ENCODE assay signal across 14 cellular contexts in genomic region chr10:101215397-101216206, GRCh38. TPM values are rescaled to one million over a fixed set of nuclear protein-coding genes. Genes with fewer than 3 reads are reported as not detected.
DNase-seq lines count a peak whose midpoint lies in the region; ATAC-seq and TF ChIP-seq lines count a peak whose summit lies in the region.
"Had no signal": no experiment of that assay in that cellular context is flagged by ENCODE, and none has a peak within 500 bp of the region (broad histone marks: within the 10 kb centered on the region; RNA-seq: fewer than 3 reads in every experiment).

No MANE protein-coding gene starts in this region.

- H3K9me3 Mint-ChIP-seq in WTC11: no peaks in the 10 kb centered on the region
- peaks cover 0 to 7% (median 0%) of the 10 kb centered on the region in 7 donors for H3K9me3 Mint-ChIP-seq in naive B cell
- H3K9me3 Mint-ChIP-seq: effector memory CD8-positive, alpha-beta T cell had no signal

- no peak overlapping the region for H3K4me3 ChIP-seq in foreskin fibroblast (ENCODE audit: low read depth in 1 of 2, low read length in 2 of 2)
- H3K4me3 ChIP-seq: mucosa of descending colon had no signal

- CTCF ChIA-PET in WTC11 (lab: Charles Lee): interaction anchor here (0.7 to 7.2 kb wide), 18 partner anchors 13 to 566 kb away, joined by 3 to 203 read pairs (median 12); partner anchors contain the start of gene LBX1

- intact Hi-C loops in left ventricle myocardium superior (cut with micrococcal nuclease): no loop called here

- peaks cover 31% of the 10 kb centered on the region for H3K4me1 Mint-ChIP-seq in WTC11
- H3K4me1 Mint-ChIP-seq in naive B cell: peaks cover 22 to 43% (median 29%) of the 10 kb centered on the region in 3 donors

- ATAC-seq in WTC11 (no peak), naive B cell (ENCODE audit: low read depth in 2 of 2) (no peak), left ventricle myocardium superior (no peak)

- no peak for TF ChIP-seq CTCF in WTC11 (IDR thresholded peaks at IDR 0.05)
- TF ChIP-seq CTCF in foreskin fibroblast (IDR thresholded peaks at IDR 0.05; ENCODE audit: low read depth, low read length): no peak

- DNase-seq in DMS53 (lab: John Stamatoyannopoulos, UW) (peak; percentile 66), DMS53 treated with DMSO at 0.1 percent for 48 hours (lab: John Stamatoyannopoulos, UW; ENCODE audit: unreplicated experiment) (no peak), ELF-1 (ENCODE audit: low read depth, low spot score) (peak; percentile 31), WTC11 (ENCODE audit: low spot score) (no peak), naive B cell (no peak), NCI-H82 treated with DMSO at 0.1 percent for 48 hours (lab: John Stamatoyannopoulos, UW; ENCODE audit: unreplicated experiment) (no peak), left ventricle myocardium superior (no peak), foreskin fibroblast (no peak)

- no peaks in the 10 kb centered on the region for H3K36me3 Mint-ChIP-seq in WTC11
- H3K36me3 Mint-ChIP-seq in naive B cell: no peaks in the 10 kb centered on the region

- POLR2A ChIA-PET in WTC11 (lab: Charles Lee): no interaction called here

- H3K27ac Mint-ChIP-seq in WTC11: no peak overlapping the region
- H3K27ac Mint-ChIP-seq in naive B cell: peak overlapping the region in 3 of 6 donors; percentile 32 to 93 (median 34)
- H3K27ac Mint-ChIP-seq: effector memory CD8-positive, alpha-beta T cell had no signal

- H3K4me3 Mint-ChIP-seq in WTC11 (peak overlapping the region; percentile 74), naive B cell (peak overlapping the region in 7 of 8 donors; percentile 19 to 85 (median 68))

- H3K27me3 Mint-ChIP-seq in WTC11 (ENCODE audit: low read depth) (peaks cover 98% of the 10 kb centered on the region), naive B cell (peaks cover 63 to 89% (median 77%) of the 10 kb centered on the region in 3 donors)

TF ChIP-seq in WTC11, 78 proteins besides CTCF, POLR2A, EP300 and RAD21:
- TF ChIP-seq, protein P1, sequence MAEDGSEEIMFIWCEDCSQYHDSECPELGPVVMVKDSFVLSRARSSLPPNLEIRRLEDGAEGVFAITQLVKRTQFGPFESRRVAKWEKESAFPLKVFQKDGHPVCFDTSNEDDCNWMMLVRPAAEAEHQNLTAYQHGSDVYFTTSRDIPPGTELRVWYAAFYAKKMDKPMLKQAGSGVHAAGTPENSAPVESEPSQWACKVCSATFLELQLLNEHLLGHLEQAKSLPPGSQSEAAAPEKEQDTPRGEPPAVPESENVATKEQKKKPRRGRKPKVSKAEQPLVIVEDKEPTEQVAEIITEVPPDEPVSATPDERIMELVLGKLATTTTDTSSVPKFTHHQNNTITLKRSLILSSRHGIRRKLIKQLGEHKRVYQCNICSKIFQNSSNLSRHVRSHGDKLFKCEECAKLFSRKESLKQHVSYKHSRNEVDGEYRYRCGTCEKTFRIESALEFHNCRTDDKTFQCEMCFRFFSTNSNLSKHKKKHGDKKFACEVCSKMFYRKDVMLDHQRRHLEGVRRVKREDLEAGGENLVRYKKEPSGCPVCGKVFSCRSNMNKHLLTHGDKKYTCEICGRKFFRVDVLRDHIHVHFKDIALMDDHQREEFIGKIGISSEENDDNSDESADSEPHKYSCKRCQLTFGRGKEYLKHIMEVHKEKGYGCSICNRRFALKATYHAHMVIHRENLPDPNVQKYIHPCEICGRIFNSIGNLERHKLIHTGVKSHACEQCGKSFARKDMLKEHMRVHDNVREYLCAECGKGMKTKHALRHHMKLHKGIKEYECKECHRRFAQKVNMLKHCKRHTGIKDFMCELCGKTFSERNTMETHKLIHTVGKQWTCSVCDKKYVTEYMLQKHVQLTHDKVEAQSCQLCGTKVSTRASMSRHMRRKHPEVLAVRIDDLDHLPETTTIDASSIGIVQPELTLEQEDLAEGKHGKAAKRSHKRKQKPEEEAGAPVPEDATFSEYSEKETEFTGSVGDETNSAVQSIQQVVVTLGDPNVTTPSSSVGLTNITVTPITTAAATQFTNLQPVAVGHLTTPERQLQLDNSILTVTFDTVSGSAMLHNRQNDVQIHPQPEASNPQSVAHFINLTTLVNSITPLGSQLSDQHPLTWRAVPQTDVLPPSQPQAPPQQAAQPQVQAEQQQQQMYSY (CRISPR knock-in tag; IDR thresholded peaks at IDR 0.05): peak; percentile 81
- TF ChIP-seq TP53 (CRISPR knock-in tag; IDR thresholded peaks at IDR 0.05): no peak

RNA-seq across cellular contexts. Expression of gene LBX1, which starts 13.7 kb away (rescaled TPM):
- not detected in 3 replicates for total RNA-seq in WTC11 (2021)
- not detected for polyA plus RNA-seq in naive B cell (ENCODE audit: low read depth in 6 of 6)
- total RNA-seq in left ventricle myocardium superior: not detected
- total RNA-seq: left lobe of liver; mucosa of descending colon; Right ventricle myocardium inferior; T-helper 2 cell treated with Interferon-gamma antibody and Interleukin-4, amounts not matched to agents 100 ng/mL and 5 ng/mL, for 36 hours had no signal
- polyA plus RNA-seq: small intestine had no signal

Comparison
In these comparisons a context has a peak if more than half of its experiments do, and no peak if none do; other contexts are left out.
1. DNase-seq: peak in DMS53 (single experiment) and ELF-1 (single experiment); none in DMS53 treated with DMSO at 0.1 percent for 48 hours (single experiment), WTC11 (single experiment), naive B cell (single experiment), NCI-H82 treated with DMSO at 0.1 percent for 48 hours (single experiment), left ventricle myocardium superior (single experiment) and foreskin fibroblast (0 of 2).